ENCODE assay signal across 1 cellular context in genomic region chr17:82435103-82435502, GRCh38.
TF ChIP-seq lines count a peak whose summit lies in the region.

No MANE protein-coding gene starts in this region.

TF ChIP-seq in IMR-90, 13 proteins besides CTCF, POLR2A, EP300 and RAD21:
- TF ChIP-seq SMC3 (IDR thresholded peaks at IDR 0.05; ENCODE audit: low read depth, low read length) (no peak), RCOR1 (IDR thresholded peaks at IDR 0.05; ENCODE audit: insufficient replicate concordance, low read length) (peak; percentile 67)
TF ChIP-seq in IMR-90: peak in this region for 1.
